15 cellular contexts compared by ENCODE assay signal in genomic region chr5:57302643-57303042, GRCh38.
A peak's percentile ranks its signal among the peaks of the same experiment; 100 is the strongest.
DNase-seq lines count a peak whose midpoint lies in the region; ATAC-seq and TF ChIP-seq lines count a peak whose summit lies in the region.
"Had no signal": no experiment of that assay in that cellular context is flagged by ENCODE, and none has a peak within 500 bp of the region (broad histone marks: within the 10 kb centered on the region; RNA-seq: fewer than 3 reads in every experiment).

No MANE protein-coding gene starts in this region.

- DNase-seq in activated naive CD4-positive, alpha-beta T cell treated with anti-CD3 and anti-CD28 coated beads, Interleukin-2, amount 50 U/mL, for 72 hours (ENCODE audit: low spot score in 2 of 2), result peak in 1 of 2 donors; percentile 20
- no peak for DNase-seq in activated naive CD4-positive, alpha-beta T cell treated with anti-CD3 and anti-CD28 coated beads, Interleukin-2, amount 10 ng/mL, durations not matched to agents 7 days and 5 days
- DNase-seq in MG63, result peak; percentile 13
- peak; percentile 42 to 43 for DNase-seq in cardiac fibroblast (ENCODE audit: low read depth in 2 of 2)
- DNase-seq in stimulated activated naive CD8-positive, alpha-beta T cell treated with anti-CD3 and anti-CD28 coated beads, Interleukin-15, Interleukin-2, amounts not matched to agents 100 U/mL and 50 U/mL, for 24 hours, result peak; percentile 19
- DNase-seq in chondrocyte (ENCODE audit: low spot score), result no peak
- no peak for DNase-seq in COLO668 (lab: John Stamatoyannopoulos, UW; ENCODE audit: unreplicated experiment)
- DNase-seq in omental fat pad (ENCODE audit: low spot score), result no peak
- DNase-seq: heart right ventricle; naive thymus-derived CD4-positive, alpha-beta T cell; NCI-H2029 treated with DMSO at 0.1 percent for 48 hours; SHP77; stimulated activated naive CD4-positive, alpha-beta T cell had no signal

- H3K36me3 ChIP-seq in MG63, result no peaks in the 10 kb centered on the region
- H3K36me3 ChIP-seq: cardiac muscle cell, HAP-1, heart right ventricle had no signal

- H3K9me3 ChIP-seq in MG63, result no peaks in the 10 kb centered on the region
- H3K9me3 ChIP-seq: HAP-1 had no signal

- H3K36me3 Mint-ChIP-seq in activated naive CD4-positive, alpha-beta T cell treated with anti-CD3 and anti-CD28 coated beads, Interleukin-2, amount 50 U/mL, for 72 hours, result peaks cover 0 to 28% of the 10 kb centered on the region in 2 donors
- no peaks in the 10 kb centered on the region for H3K36me3 Mint-ChIP-seq in activated naive CD4-positive, alpha-beta T cell treated with anti-CD3 and anti-CD28 coated beads, Interleukin-2, amount 10 ng/mL, durations not matched to agents 7 days and 5 days
- H3K36me3 Mint-ChIP-seq in chondrocyte (ENCODE audit: low read depth), result peaks cover 3% of the 10 kb centered on the region

- H3K4me3 Mint-ChIP-seq in activated naive CD4-positive, alpha-beta T cell treated with anti-CD3 and anti-CD28 coated beads, Interleukin-2, amount 10 ng/mL, durations not matched to agents 7 days and 5 days, result no peak overlapping the region
- no peak overlapping the region for H3K4me3 Mint-ChIP-seq in chondrocyte (ENCODE audit: unreplicated experiment)
- H3K4me3 Mint-ChIP-seq: naive thymus-derived CD4-positive, alpha-beta T cell had no signal

- H3K9me3 Mint-ChIP-seq in activated naive CD4-positive, alpha-beta T cell treated with anti-CD3 and anti-CD28 coated beads, Interleukin-2, amount 50 U/mL, for 72 hours, result peaks cover 5 to 15% of the 10 kb centered on the region in 2 donors
- H3K9me3 Mint-ChIP-seq in activated naive CD4-positive, alpha-beta T cell treated with anti-CD3 and anti-CD28 coated beads, Interleukin-2, amount 10 ng/mL, durations not matched to agents 7 days and 5 days, result peaks cover 3% of the 10 kb centered on the region
- peaks cover 10% of the 10 kb centered on the region for H3K9me3 Mint-ChIP-seq in chondrocyte (ENCODE audit: low read depth)

- H3K4me3 ChIP-seq in MG63 (no peak overlapping the region), cardiac fibroblast (replicated peaks in 1 of 2; ENCODE audit: low read depth in 2 of 2, low read length in 2 of 2) (no peak overlapping the region)
- H3K4me3 ChIP-seq: cardiac muscle cell, HAP-1, heart right ventricle had no signal

- peaks cover 24% of the 10 kb centered on the region for H3K4me1 Mint-ChIP-seq in activated naive CD4-positive, alpha-beta T cell treated with anti-CD3 and anti-CD28 coated beads, Interleukin-2, amount 10 ng/mL, durations not matched to agents 7 days and 5 days
- peaks cover 24% of the 10 kb centered on the region for H3K4me1 Mint-ChIP-seq in chondrocyte (ENCODE audit: low read depth)

- ATAC-seq in activated naive CD4-positive, alpha-beta T cell treated with anti-CD3 and anti-CD28 coated beads, Interleukin-2, amount 50 U/mL, for 72 hours, result peak; percentile 57 to 73
- peak; percentile 60 for ATAC-seq in stimulated activated naive CD8-positive, alpha-beta T cell treated with anti-CD3 and anti-CD28 coated beads, Interleukin-15, Interleukin-2, amounts not matched to agents 100 U/mL and 50 U/mL, for 24 hours
- ATAC-seq in omental fat pad (ENCODE audit: low FRiP score), result no peak
- ATAC-seq: heart right ventricle; naive thymus-derived CD4-positive, alpha-beta T cell had no signal

- H3K27me3 ChIP-seq in MG63, result no peaks in the 10 kb centered on the region
- H3K27me3 ChIP-seq: cardiac muscle cell, heart right ventricle had no signal

- H3K27me3 Mint-ChIP-seq in activated naive CD4-positive, alpha-beta T cell treated with anti-CD3 and anti-CD28 coated beads, Interleukin-2, amount 10 ng/mL, durations not matched to agents 7 days and 5 days, result no peaks in the 10 kb centered on the region
- no peaks in the 10 kb centered on the region for H3K27me3 Mint-ChIP-seq in chondrocyte (ENCODE audit: low read depth)
- H3K27me3 Mint-ChIP-seq: naive thymus-derived CD4-positive, alpha-beta T cell had no signal

- H3K27ac Mint-ChIP-seq in activated naive CD4-positive, alpha-beta T cell treated with anti-CD3 and anti-CD28 coated beads, Interleukin-2, amount 50 U/mL, for 72 hours, result peak overlapping the region in 1 of 2 donors; percentile 65
- no peak overlapping the region for H3K27ac Mint-ChIP-seq in activated naive CD4-positive, alpha-beta T cell treated with anti-CD3 and anti-CD28 coated beads, Interleukin-2, amount 10 ng/mL, durations not matched to agents 7 days and 5 days
- no peak overlapping the region for H3K27ac Mint-ChIP-seq in chondrocyte (ENCODE audit: unreplicated experiment)

- TF ChIP-seq CTCF in cardiac fibroblast (IDR thresholded peaks at IDR 0.05; ENCODE audit: low read depth, low read length) (no peak), chondrocyte (IDR thresholded peaks at IDR 0.05) (no peak), omental fat pad (IDR thresholded peaks at IDR 0.05) (no peak)

- CTCF ChIA-PET in activated naive CD4-positive, alpha-beta T cell treated with anti-CD3 and anti-CD28 coated beads, Interleukin-2, amount 10 ng/mL, durations not matched to agents 7 days and 5 days (lab: Charles Lee), result interaction anchor here (1.0 to 7.5 kb wide), 5 partner anchors 36 to 1159 kb away, joined by 3 to 75 read pairs (median 3); partner anchors contain the start of gene PLK2

Comparison
In these comparisons a context has a peak if more than half of its experiments do, and no peak if none do; other contexts are left out.
1. DNase-seq: peak in MG63 (single experiment), cardiac fibroblast (2 of 2) and stimulated activated naive CD8-positive, alpha-beta T cell treated with anti-CD3 and anti-CD28 coated beads, Interleukin-15, Interleukin-2, amounts not matched to agents 100 U/mL and 50 U/mL, for 24 hours (single experiment); none in activated naive CD4-positive, alpha-beta T cell treated with anti-CD3 and anti-CD28 coated beads, Interleukin-2, amount 10 ng/mL, durations not matched to agents 7 days and 5 days (single experiment), chondrocyte (single experiment), COLO668 (single experiment) and omental fat pad (single experiment).